ENCODE assay signal across 13 cellular contexts in genomic region chr10:99331207-99331803, GRCh38. TPM values are rescaled to one million over a fixed set of nuclear protein-coding genes. Genes with fewer than 3 reads are reported as not detected.
DNase-seq lines count a peak whose midpoint lies in the region; ATAC-seq and TF ChIP-seq lines count a peak whose summit lies in the region.
"Had no signal": no experiment of that assay in that cellular context is flagged by ENCODE, and none has a peak within 500 bp of the region (broad histone marks: within the 10 kb centered on the region; RNA-seq: fewer than 3 reads in every experiment).

No MANE protein-coding gene starts in this region.

- H3K9me3 ChIP-seq in T-helper 17 cell (ENCODE audit: control insufficient read depth, low read length, poor library complexity, severe bottlenecking), result no peaks in the 10 kb centered on the region
- H3K9me3 ChIP-seq: esophagus squamous epithelium, Peyer's patch, upper lobe of left lung had no signal

- no peak for TF ChIP-seq CTCF in epithelial cell of esophagus (IDR thresholded peaks at IDR 0.05; ENCODE audit: insufficient read depth, low read depth, low read length, missing control alignments)

- ATAC-seq in T-helper 17 cell, result no peak
- ATAC-seq in HG03175 (IDR thresholded peaks at IDR 0.05; ENCODE audit: unreplicated experiment), result no peak

- no peaks in the 10 kb centered on the region for H3K36me3 Mint-ChIP-seq in activated T-cell treated with anti-CD3 and anti-CD28 coated beads, Interleukin-2, amount 50 U/mL, for 24 hours (ENCODE audit: low read depth)
- peaks cover 2% of the 10 kb centered on the region for H3K36me3 Mint-ChIP-seq in T-helper 17 cell (ENCODE audit: low read depth)

- no peak for DNase-seq in activated T-cell treated with anti-CD3 and anti-CD28 coated beads, Interleukin-2, amount 50 U/mL, for 24 hours
- DNase-seq in activated T-cell treated with anti-CD3 and anti-CD28 coated beads, Interleukin-2, amount 50 U/mL, for 48 hours, result no peak
- DNase-seq in T-helper 17 cell, result no peak
- DNase-seq in epithelial cell of esophagus (ENCODE audit: low read depth), result peak; percentile 39
- DNase-seq in retina, result peak; percentile 6
- no peak for DNase-seq in KG1 (lab: John Stamatoyannopoulos, UW)
- no peak for DNase-seq in H7
- DNase-seq: esophagus squamous epithelium, kidney glomerular epithelial cell, NCI-H187, Peyer's patch had no signal

- H3K4me1 Mint-ChIP-seq in activated T-cell treated with anti-CD3 and anti-CD28 coated beads, Interleukin-2, amount 50 U/mL, for 24 hours (ENCODE audit: low read depth), result peaks cover 11% of the 10 kb centered on the region
- peaks cover 2% of the 10 kb centered on the region for H3K4me1 Mint-ChIP-seq in T-helper 17 cell

- no peak overlapping the region for H3K4me3 ChIP-seq in epithelial cell of esophagus (ENCODE audit: low read length)
- H3K4me3 ChIP-seq in H7 (ENCODE audit: insufficient read depth, low read depth, low read length), result no peak overlapping the region
- H3K4me3 ChIP-seq: upper lobe of left lung had no signal

- H3K9me3 Mint-ChIP-seq in activated T-cell treated with anti-CD3 and anti-CD28 coated beads, Interleukin-2, amount 50 U/mL, for 24 hours, result no peaks in the 10 kb centered on the region

- H3K27me3 Mint-ChIP-seq in activated T-cell treated with anti-CD3 and anti-CD28 coated beads, Interleukin-2, amount 50 U/mL, for 24 hours, result peaks cover 49% of the 10 kb centered on the region
- peaks cover 54% of the 10 kb centered on the region for H3K27me3 Mint-ChIP-seq in T-helper 17 cell

- peaks cover 38% of the 10 kb centered on the region for H3K27me3 ChIP-seq in H7 (ENCODE audit: control insufficient read depth, insufficient read depth, low read length)

- no peaks in the 10 kb centered on the region for H3K36me3 ChIP-seq in H7 (replicated peaks; ENCODE audit: control insufficient read depth, insufficient read depth, low read length)
- H3K36me3 ChIP-seq: esophagus squamous epithelium, Peyer's patch, upper lobe of left lung had no signal

- peak overlapping the region; percentile 37 for H3K4me3 Mint-ChIP-seq in activated T-cell treated with anti-CD3 and anti-CD28 coated beads, Interleukin-2, amount 50 U/mL, for 24 hours
- peak overlapping the region; percentile 43 for H3K4me3 Mint-ChIP-seq in T-helper 17 cell

- H3K27ac Mint-ChIP-seq in activated T-cell treated with anti-CD3 and anti-CD28 coated beads, Interleukin-2, amount 50 U/mL, for 24 hours, result no peak overlapping the region
- no peak overlapping the region for H3K27ac Mint-ChIP-seq in T-helper 17 cell

RNA-seq across cellular contexts. Expression of gene CNNM1, which starts 2.1 kb away (rescaled TPM):
- total RNA-seq in T-helper 17 cell, result under 1 TPM; 0.15 to 0.16 TPM
- total RNA-seq in H7 (2014; rRNA removed; shearing (Covaris generic)), result 0.52 and 0.66 TPM in 2 replicates

Comparison
In these comparisons a context has a peak if more than half of its experiments do, and no peak if none do; other contexts are left out.
1. DNase-seq: peak in epithelial cell of esophagus (single experiment) and retina (single experiment); none in activated T-cell treated with anti-CD3 and anti-CD28 coated beads, Interleukin-2, amount 50 U/mL, for 24 hours (single experiment), activated T-cell treated with anti-CD3 and anti-CD28 coated beads, Interleukin-2, amount 50 U/mL, for 48 hours (0 of 2), T-helper 17 cell (0 of 3), KG1 (single experiment) and H7 (single experiment).